In genomic region chr11:27282141-27282590, GRCh38 we compare ENCODE assay signal across 10 cellular contexts.
A peak's percentile ranks its signal among the peaks of the same experiment; 100 is the strongest.
DNase-seq lines count a peak whose midpoint lies in the region; ATAC-seq and TF ChIP-seq lines count a peak whose summit lies in the region.
"Had no signal": no experiment of that assay in that cellular context is flagged by ENCODE, and none has a peak within 500 bp of the region (broad histone marks: within the 10 kb centered on the region; RNA-seq: fewer than 3 reads in every experiment).

No MANE protein-coding gene starts in this region.

- H3K27me3 Mint-ChIP-seq in Calu3 (ENCODE audit: unreplicated experiment): no peaks in the 10 kb centered on the region

- no peaks in the 10 kb centered on the region for H3K9me3 ChIP-seq in SJCRH30 (replicated peaks)
- no peaks in the 10 kb centered on the region for H3K9me3 ChIP-seq in skeletal muscle satellite cell (replicated peaks; ENCODE audit: low read length)

- BruUV-seq in Calu3 (replicated peaks; lab: Mats Ljungman, UMichigan): no TSS peak

- no peaks in the 10 kb centered on the region for H3K36me3 Mint-ChIP-seq in Calu3 (ENCODE audit: insufficient read depth, unreplicated experiment)

- H3K27me3 ChIP-seq in SJCRH30: no peaks in the 10 kb centered on the region
- peaks cover 9% of the 10 kb centered on the region for H3K27me3 ChIP-seq in skeletal muscle satellite cell (ENCODE audit: control insufficient read depth, insufficient read depth, low read length)

- DNase-seq in SJCRH30 (peak; percentile 56 to 59), Right ventricle myocardium superior (peak; percentile 74), Calu3 (no peak), occipital lobe (lab: John Stamatoyannopoulos, UW) (no peak), MV-4-11 (lab: John Stamatoyannopoulos, UW) (no peak)
- no peak for DNase-seq in central memory CD4-positive, alpha-beta T cell
- DNase-seq: NCI-H1092 treated with DMSO at 0.1 percent for 48 hours, PC-9 had no signal

- peak overlapping the region; percentile 20 for H3K4me2 ChIP-seq in skeletal muscle satellite cell (ENCODE audit: low read length)
- H3K4me2 ChIP-seq: PC-9 had no signal

- H3K4me1 ChIP-seq in SJCRH30: peaks cover 35% of the 10 kb centered on the region
- H3K4me1 ChIP-seq in skeletal muscle satellite cell (ENCODE audit: control insufficient read depth, insufficient read depth, low read length): peaks cover 24% of the 10 kb centered on the region

- H3K4me3 Mint-ChIP-seq in Calu3 (ENCODE audit: low read depth, unreplicated experiment): no peak overlapping the region

- H3K9me3 Mint-ChIP-seq in Calu3 (ENCODE audit: low read depth, unreplicated experiment): no peaks in the 10 kb centered on the region

- H3K36me3 ChIP-seq in SJCRH30: no peaks in the 10 kb centered on the region
- no peaks in the 10 kb centered on the region for H3K36me3 ChIP-seq in skeletal muscle satellite cell (ENCODE audit: insufficient read depth, low read length)

- H3K4me3 ChIP-seq in SJCRH30: no peak overlapping the region
- H3K4me3 ChIP-seq in skeletal muscle satellite cell (ENCODE audit: low read length): no peak overlapping the region
- H3K4me3 ChIP-seq: PC-9 had no signal

- peak overlapping the region; percentile 46 for H3K27ac ChIP-seq in SJCRH30
- H3K27ac ChIP-seq: PC-9 had no signal

- CTCF ChIA-PET in Calu3 (lab: Charles Lee): no interaction called here

- no peak for TF ChIP-seq CTCF in Calu3 (IDR thresholded peaks at IDR 0.05; ENCODE audit: unreplicated experiment)

- H3K9ac ChIP-seq in skeletal muscle satellite cell (ENCODE audit: low read depth, low read length): no peak overlapping the region

- intact Hi-C loops in Right ventricle myocardium superior (cut with DNase I): no loop called here
- intact Hi-C loops in Calu3 (cut with micrococcal nuclease; ENCODE audit: unreplicated experiment): no loop called here

- ATAC-seq in GM19463 (IDR thresholded peaks at IDR 0.05; ENCODE audit: unreplicated experiment) (peak; percentile 44), Right ventricle myocardium superior (ENCODE audit: poor library complexity) (peak; percentile 90)

- no peak overlapping the region for H3K27ac Mint-ChIP-seq in Calu3 (ENCODE audit: unreplicated experiment)

- no peaks in the 10 kb centered on the region for H3K4me1 Mint-ChIP-seq in Calu3 (ENCODE audit: low read depth, unreplicated experiment)

Comparison
In these comparisons a context has a peak if more than half of its experiments do, and no peak if none do; other contexts are left out.
1. DNase-seq: peak in SJCRH30 (2 of 2) and Right ventricle myocardium superior (single experiment); none in Calu3 (single experiment), occipital lobe (single experiment), central memory CD4-positive, alpha-beta T cell (single experiment) and MV-4-11 (single experiment).